In the genomic region with DNA sequence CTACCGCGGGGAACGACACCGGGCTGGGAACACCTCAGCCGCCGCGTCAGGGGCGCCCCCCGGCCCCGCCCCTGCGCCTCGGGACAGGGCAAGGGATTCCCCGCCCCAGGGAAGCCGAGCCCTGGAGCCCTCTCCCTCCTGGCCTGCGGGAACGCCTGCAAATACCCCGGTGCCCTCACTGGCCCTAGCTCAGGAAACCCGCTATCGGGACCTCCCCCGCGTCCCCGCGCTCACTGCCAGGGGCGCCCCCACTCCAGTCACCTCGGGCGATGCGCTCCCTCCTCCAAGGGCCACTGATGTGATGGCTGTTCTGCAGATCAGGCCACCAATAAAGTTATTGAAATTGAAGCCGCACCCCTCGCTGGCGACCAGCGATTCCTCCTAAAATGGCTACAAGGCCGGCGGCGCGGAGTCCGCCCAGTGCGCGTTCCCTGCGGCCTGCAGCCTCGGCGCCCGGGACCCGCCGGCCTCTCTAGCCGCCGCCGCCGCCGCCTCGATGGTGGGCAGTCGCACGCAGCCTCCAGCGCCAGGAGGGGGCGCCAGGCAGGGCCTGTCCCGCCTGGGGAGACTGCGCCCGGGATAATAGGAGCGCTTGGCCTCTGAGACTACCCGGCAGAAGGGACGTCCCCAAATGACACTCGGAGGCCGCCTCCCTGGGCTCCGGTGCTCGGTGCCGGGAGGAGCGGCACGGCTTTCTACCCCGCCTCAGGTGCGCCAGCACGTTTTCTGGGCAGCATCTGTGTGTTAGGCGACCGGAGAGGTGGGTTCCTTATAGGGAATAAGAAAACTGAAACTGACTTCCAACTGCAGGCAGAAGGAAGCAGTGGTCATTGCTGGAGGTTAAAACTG, we compare ENCODE assay signal across 1 cellular context.
TF ChIP-seq lines count a peak whose summit lies in the region.

A gene with protein sequence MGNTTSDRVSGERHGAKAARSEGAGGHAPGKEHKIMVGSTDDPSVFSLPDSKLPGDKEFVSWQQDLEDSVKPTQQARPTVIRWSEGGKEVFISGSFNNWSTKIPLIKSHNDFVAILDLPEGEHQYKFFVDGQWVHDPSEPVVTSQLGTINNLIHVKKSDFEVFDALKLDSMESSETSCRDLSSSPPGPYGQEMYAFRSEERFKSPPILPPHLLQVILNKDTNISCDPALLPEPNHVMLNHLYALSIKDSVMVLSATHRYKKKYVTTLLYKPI (minus strand): TSS at position 303 of the 849 bp plus-strand sequence. CDS start 326 bp downstream, outside the sequence.

TF ChIP-seq in HepG2, 621 proteins besides CTCF, POLR2A, EP300 and RAD21 (continued from another document and continues in another):
- TF ChIP-seq, protein P1, sequence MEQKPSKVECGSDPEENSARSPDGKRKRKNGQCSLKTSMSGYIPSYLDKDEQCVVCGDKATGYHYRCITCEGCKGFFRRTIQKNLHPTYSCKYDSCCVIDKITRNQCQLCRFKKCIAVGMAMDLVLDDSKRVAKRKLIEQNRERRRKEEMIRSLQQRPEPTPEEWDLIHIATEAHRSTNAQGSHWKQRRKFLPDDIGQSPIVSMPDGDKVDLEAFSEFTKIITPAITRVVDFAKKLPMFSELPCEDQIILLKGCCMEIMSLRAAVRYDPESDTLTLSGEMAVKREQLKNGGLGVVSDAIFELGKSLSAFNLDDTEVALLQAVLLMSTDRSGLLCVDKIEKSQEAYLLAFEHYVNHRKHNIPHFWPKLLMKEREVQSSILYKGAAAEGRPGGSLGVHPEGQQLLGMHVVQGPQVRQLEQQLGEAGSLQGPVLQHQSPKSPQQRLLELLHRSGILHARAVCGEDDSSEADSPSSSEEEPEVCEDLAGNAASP (CRISPR knock-in tag; IDR thresholded peaks at IDR 0.05; ENCODE audit: borderline replicate concordance), result peak; percentile 87; the same call in 1 of the 2 replicates
- TF ChIP-seq TBX3 (IDR thresholded peaks at IDR 0.05; ENCODE audit: borderline replicate concordance), result peak; percentile 53; the same call in 1 of the 2 replicates
- TF ChIP-seq, protein P2, sequence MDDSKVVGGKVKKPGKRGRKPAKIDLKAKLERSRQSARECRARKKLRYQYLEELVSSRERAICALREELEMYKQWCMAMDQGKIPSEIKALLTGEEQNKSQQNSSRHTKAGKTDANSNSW (CRISPR knock-in tag; IDR thresholded peaks at IDR 0.05; ENCODE audit: borderline replicate concordance), result peak; percentile 20; the same call in 1 of the 2 replicates
- TF ChIP-seq, protein P3, sequence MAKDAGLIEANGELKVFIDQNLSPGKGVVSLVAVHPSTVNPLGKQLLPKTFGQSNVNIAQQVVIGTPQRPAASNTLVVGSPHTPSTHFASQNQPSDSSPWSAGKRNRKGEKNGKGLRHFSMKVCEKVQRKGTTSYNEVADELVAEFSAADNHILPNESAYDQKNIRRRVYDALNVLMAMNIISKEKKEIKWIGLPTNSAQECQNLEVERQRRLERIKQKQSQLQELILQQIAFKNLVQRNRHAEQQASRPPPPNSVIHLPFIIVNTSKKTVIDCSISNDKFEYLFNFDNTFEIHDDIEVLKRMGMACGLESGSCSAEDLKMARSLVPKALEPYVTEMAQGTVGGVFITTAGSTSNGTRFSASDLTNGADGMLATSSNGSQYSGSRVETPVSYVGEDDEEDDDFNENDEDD (CRISPR knock-in tag; IDR thresholded peaks at IDR 0.05; ENCODE audit: borderline replicate concordance), result peak; percentile 55; the same call in 1 of the 2 replicates
- TF ChIP-seq, protein P4, sequence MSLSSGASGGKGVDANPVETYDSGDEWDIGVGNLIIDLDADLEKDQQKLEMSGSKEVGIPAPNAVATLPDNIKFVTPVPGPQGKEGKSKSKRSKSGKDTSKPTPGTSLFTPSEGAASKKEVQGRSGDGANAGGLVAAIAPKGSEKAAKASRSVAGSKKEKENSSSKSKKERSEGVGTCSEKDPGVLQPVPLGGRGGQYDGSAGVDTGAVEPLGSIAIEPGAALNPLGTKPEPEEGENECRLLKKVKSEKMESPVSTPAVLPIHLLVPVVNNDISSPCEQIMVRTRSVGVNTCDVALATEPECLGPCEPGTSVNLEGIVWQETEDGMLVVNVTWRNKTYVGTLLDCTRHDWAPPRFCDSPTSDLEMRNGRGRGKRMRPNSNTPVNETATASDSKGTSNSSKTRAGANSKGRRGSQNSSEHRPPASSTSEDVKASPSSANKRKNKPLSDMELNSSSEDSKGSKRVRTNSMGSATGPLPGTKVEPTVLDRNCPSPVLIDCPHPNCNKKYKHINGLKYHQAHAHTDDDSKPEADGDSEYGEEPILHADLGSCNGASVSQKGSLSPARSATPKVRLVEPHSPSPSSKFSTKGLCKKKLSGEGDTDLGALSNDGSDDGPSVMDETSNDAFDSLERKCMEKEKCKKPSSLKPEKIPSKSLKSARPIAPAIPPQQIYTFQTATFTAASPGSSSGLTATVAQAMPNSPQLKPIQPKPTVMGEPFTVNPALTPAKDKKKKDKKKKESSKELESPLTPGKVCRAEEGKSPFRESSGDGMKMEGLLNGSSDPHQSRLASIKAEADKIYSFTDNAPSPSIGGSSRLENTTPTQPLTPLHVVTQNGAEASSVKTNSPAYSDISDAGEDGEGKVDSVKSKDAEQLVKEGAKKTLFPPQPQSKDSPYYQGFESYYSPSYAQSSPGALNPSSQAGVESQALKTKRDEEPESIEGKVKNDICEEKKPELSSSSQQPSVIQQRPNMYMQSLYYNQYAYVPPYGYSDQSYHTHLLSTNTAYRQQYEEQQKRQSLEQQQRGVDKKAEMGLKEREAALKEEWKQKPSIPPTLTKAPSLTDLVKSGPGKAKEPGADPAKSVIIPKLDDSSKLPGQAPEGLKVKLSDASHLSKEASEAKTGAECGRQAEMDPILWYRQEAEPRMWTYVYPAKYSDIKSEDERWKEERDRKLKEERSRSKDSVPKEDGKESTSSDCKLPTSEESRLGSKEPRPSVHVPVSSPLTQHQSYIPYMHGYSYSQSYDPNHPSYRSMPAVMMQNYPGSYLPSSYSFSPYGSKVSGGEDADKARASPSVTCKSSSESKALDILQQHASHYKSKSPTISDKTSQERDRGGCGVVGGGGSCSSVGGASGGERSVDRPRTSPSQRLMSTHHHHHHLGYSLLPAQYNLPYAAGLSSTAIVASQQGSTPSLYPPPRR (CRISPR knock-in tag; IDR thresholded peaks at IDR 0.05; ENCODE audit: borderline replicate concordance), result peak; percentile 77; the same call in 1 of the 2 replicates
- TF ChIP-seq, protein P5, sequence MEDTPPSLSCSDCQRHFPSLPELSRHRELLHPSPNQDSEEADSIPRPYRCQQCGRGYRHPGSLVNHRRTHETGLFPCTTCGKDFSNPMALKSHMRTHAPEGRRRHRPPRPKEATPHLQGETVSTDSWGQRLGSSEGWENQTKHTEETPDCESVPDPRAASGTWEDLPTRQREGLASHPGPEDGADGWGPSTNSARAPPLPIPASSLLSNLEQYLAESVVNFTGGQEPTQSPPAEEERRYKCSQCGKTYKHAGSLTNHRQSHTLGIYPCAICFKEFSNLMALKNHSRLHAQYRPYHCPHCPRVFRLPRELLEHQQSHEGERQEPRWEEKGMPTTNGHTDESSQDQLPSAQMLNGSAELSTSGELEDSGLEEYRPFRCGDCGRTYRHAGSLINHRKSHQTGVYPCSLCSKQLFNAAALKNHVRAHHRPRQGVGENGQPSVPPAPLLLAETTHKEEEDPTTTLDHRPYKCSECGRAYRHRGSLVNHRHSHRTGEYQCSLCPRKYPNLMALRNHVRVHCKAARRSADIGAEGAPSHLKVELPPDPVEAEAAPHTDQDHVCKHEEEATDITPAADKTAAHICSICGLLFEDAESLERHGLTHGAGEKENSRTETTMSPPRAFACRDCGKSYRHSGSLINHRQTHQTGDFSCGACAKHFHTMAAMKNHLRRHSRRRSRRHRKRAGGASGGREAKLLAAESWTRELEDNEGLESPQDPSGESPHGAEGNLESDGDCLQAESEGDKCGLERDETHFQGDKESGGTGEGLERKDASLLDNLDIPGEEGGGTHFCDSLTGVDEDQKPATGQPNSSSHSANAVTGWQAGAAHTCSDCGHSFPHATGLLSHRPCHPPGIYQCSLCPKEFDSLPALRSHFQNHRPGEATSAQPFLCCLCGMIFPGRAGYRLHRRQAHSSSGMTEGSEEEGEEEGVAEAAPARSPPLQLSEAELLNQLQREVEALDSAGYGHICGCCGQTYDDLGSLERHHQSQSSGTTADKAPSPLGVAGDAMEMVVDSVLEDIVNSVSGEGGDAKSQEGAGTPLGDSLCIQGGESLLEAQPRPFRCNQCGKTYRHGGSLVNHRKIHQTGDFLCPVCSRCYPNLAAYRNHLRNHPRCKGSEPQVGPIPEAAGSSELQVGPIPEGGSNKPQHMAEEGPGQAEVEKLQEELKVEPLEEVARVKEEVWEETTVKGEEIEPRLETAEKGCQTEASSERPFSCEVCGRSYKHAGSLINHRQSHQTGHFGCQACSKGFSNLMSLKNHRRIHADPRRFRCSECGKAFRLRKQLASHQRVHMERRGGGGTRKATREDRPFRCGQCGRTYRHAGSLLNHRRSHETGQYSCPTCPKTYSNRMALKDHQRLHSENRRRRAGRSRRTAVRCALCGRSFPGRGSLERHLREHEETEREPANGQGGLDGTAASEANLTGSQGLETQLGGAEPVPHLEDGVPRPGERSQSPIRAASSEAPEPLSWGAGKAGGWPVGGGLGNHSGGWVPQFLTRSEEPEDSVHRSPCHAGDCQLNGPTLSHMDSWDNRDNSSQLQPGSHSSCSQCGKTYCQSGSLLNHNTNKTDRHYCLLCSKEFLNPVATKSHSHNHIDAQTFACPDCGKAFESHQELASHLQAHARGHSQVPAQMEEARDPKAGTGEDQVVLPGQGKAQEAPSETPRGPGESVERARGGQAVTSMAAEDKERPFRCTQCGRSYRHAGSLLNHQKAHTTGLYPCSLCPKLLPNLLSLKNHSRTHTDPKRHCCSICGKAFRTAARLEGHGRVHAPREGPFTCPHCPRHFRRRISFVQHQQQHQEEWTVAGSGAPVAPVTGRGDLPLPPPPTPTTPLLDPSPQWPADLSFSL (CRISPR knock-in tag; IDR thresholded peaks at IDR 0.05), result 0 out of 2 replicates have a peak, but pooled peaks have one; percentile 45
- no peak for TF ChIP-seq SNRNP70 (IDR thresholded peaks at IDR 0.05; ENCODE audit: low read depth, low read length)
- peak; percentile 76; the same call in 1 of the 2 replicates for TF ChIP-seq GFI1 (CRISPR knock-in tag; IDR thresholded peaks at IDR 0.05; ENCODE audit: borderline replicate concordance)
- TF ChIP-seq ZIK1 (CRISPR knock-in tag; IDR thresholded peaks at IDR 0.05; ENCODE audit: borderline replicate concordance, low read depth), result peak; percentile 72
- TF ChIP-seq, protein P6, sequence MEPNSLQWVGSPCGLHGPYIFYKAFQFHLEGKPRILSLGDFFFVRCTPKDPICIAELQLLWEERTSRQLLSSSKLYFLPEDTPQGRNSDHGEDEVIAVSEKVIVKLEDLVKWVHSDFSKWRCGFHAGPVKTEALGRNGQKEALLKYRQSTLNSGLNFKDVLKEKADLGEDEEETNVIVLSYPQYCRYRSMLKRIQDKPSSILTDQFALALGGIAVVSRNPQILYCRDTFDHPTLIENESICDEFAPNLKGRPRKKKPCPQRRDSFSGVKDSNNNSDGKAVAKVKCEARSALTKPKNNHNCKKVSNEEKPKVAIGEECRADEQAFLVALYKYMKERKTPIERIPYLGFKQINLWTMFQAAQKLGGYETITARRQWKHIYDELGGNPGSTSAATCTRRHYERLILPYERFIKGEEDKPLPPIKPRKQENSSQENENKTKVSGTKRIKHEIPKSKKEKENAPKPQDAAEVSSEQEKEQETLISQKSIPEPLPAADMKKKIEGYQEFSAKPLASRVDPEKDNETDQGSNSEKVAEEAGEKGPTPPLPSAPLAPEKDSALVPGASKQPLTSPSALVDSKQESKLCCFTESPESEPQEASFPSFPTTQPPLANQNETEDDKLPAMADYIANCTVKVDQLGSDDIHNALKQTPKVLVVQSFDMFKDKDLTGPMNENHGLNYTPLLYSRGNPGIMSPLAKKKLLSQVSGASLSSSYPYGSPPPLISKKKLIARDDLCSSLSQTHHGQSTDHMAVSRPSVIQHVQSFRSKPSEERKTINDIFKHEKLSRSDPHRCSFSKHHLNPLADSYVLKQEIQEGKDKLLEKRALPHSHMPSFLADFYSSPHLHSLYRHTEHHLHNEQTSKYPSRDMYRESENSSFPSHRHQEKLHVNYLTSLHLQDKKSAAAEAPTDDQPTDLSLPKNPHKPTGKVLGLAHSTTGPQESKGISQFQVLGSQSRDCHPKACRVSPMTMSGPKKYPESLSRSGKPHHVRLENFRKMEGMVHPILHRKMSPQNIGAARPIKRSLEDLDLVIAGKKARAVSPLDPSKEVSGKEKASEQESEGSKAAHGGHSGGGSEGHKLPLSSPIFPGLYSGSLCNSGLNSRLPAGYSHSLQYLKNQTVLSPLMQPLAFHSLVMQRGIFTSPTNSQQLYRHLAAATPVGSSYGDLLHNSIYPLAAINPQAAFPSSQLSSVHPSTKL (CRISPR knock-in tag; IDR thresholded peaks at IDR 0.05), result peak; percentile 70
- TF ChIP-seq, protein P7, sequence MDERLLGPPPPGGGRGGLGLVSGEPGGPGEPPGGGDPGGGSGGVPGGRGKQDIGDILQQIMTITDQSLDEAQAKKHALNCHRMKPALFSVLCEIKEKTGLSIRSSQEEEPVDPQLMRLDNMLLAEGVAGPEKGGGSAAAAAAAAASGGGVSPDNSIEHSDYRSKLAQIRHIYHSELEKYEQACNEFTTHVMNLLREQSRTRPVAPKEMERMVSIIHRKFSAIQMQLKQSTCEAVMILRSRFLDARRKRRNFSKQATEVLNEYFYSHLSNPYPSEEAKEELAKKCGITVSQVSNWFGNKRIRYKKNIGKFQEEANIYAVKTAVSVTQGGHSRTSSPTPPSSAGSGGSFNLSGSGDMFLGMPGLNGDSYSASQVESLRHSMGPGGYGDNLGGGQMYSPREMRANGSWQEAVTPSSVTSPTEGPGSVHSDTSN (CRISPR knock-in tag; IDR thresholded peaks at IDR 0.05), result no peak
- TF ChIP-seq, protein P8, sequence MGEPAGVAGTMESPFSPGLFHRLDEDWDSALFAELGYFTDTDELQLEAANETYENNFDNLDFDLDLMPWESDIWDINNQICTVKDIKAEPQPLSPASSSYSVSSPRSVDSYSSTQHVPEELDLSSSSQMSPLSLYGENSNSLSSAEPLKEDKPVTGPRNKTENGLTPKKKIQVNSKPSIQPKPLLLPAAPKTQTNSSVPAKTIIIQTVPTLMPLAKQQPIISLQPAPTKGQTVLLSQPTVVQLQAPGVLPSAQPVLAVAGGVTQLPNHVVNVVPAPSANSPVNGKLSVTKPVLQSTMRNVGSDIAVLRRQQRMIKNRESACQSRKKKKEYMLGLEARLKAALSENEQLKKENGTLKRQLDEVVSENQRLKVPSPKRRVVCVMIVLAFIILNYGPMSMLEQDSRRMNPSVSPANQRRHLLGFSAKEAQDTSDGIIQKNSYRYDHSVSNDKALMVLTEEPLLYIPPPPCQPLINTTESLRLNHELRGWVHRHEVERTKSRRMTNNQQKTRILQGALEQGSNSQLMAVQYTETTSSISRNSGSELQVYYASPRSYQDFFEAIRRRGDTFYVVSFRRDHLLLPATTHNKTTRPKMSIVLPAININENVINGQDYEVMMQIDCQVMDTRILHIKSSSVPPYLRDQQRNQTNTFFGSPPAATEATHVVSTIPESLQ (CRISPR knock-in tag; conservative IDR thresholded peaks at IDR 0.05), result no peak
- no peak for TF ChIP-seq MAFK (conservative IDR thresholded peaks at IDR 0.05 in 1 of 2, IDR thresholded peaks at IDR 0.05 in 1 of 2; ENCODE audit: low read length in 2 of 2)
- TF ChIP-seq ZNF24 (IDR thresholded peaks at IDR 0.05), result 0 out of 2 replicates have a peak, but pooled peaks have one; percentile 53
- no peak for TF ChIP-seq NONO (IDR thresholded peaks at IDR 0.05)
- TF ChIP-seq NONO (CRISPR knock-in tag; conservative IDR thresholded peaks at IDR 0.05), result peak; percentile 85
- no peak for TF ChIP-seq ZNF550 (CRISPR knock-in tag; IDR thresholded peaks at IDR 0.05; ENCODE audit: borderline replicate concordance)
- TF ChIP-seq FOXK1 (CRISPR knock-in tag; IDR thresholded peaks at IDR 0.05; ENCODE audit: borderline replicate concordance, low read depth), result peak; percentile 91
- peak; percentile 45; the same call in 1 of the 2 replicates for TF ChIP-seq SOX13 (IDR thresholded peaks at IDR 0.05)
- peak in 1 of 2 experiments; percentile 67; a peak in 1 of 4 replicates for TF ChIP-seq SOX13 (CRISPR knock-in tag; conservative IDR thresholded peaks at IDR 0.05 in 1 of 2, IDR thresholded peaks at IDR 0.05 in 1 of 2)
